In genomic region chr17:43834106-43834505, GRCh38 we compare ENCODE assay signal across 13 cellular contexts. TPM values are rescaled to one million over a fixed set of nuclear protein-coding genes. Genes with fewer than 3 reads are reported as not detected.
DNase-seq lines count a peak whose midpoint lies in the region; ATAC-seq and TF ChIP-seq lines count a peak whose summit lies in the region.
"Had no signal": no experiment of that assay in that cellular context is flagged by ENCODE, and none has a peak within 500 bp of the region (broad histone marks: within the 10 kb centered on the region; RNA-seq: fewer than 3 reads in every experiment).

No MANE protein-coding gene starts in this region.

- peak overlapping the region; percentile 80 for H3K4me3 Mint-ChIP-seq in progenitor cell of endocrine pancreas (ENCODE audit: low read depth)

- H3K4me3 ChIP-seq in SK-N-SH (ENCODE audit: low read depth in 2 of 2, low read length in 1 of 2) (no peak overlapping the region), epithelial cell of esophagus (ENCODE audit: low read length) (no peak overlapping the region), ascending aorta (no peak overlapping the region)

- no peaks in the 10 kb centered on the region for H3K9me2 ChIP-seq in SK-N-SH

- peaks cover 0 to 9% of the 10 kb centered on the region in 2 experiments; a peak in 1 of 4 replicates for H3K4me1 ChIP-seq in SK-N-SH (ENCODE audit: control insufficient read depth in 1 of 2, insufficient read depth in 2 of 2, low read depth in 1 of 2, low read length in 1 of 2)
- peaks cover 0 to 12% of the 10 kb centered on the region in 2 donors for H3K4me1 ChIP-seq in ascending aorta

- H3K36me3 ChIP-seq in SK-N-SH (replicated peaks in 1 of 2; ENCODE audit: control insufficient read depth in 1 of 2, insufficient read depth in 2 of 2, low read length in 1 of 2) (peaks cover 9 to 13% of the 10 kb centered on the region in 2 experiments), ascending aorta (peaks cover 10 to 12% of the 10 kb centered on the region in 2 donors)
- H3K36me3 ChIP-seq: adrenal gland, gastrocnemius medialis had no signal

- peaks cover 3% of the 10 kb centered on the region for H3F3A ChIP-seq in SK-N-SH (replicated peaks; ENCODE audit: insufficient read depth)

- WGBS in SK-N-SH (ENCODE audit: low lambda C conversion rate) = 68% methylated on average over 2 of the region's 2 CpGs

- peaks cover 18% of the 10 kb centered on the region for H3K4me1 Mint-ChIP-seq in progenitor cell of endocrine pancreas (ENCODE audit: low read depth)

- TF ChIP-seq CTCF in SK-N-SH (IDR thresholded peaks at IDR 0.05) = no peak
- no peak for TF ChIP-seq CTCF in epithelial cell of esophagus (IDR thresholded peaks at IDR 0.05; ENCODE audit: insufficient read depth, low read depth, low read length, missing control alignments)
- no peak for TF ChIP-seq CTCF in progenitor cell of endocrine pancreas (IDR thresholded peaks at IDR 0.05; ENCODE audit: unreplicated experiment)
- no peak for TF ChIP-seq CTCF in ascending aorta (IDR thresholded peaks at IDR 0.05)

- H3K9me3 Mint-ChIP-seq in progenitor cell of endocrine pancreas (ENCODE audit: low read depth) = peaks cover 5% of the 10 kb centered on the region

- no peak overlapping the region for H2AFZ ChIP-seq in SK-N-SH (ENCODE audit: low read depth)

- H3K27ac ChIP-seq in SK-N-SH (ENCODE audit: low read depth in 2 of 2, low read length in 1 of 2) (no peak overlapping the region), ascending aorta (no peak overlapping the region)
- H3K27ac ChIP-seq: gastrocnemius medialis had no signal

- TF ChIP-seq RAD21 in SK-N-SH (IDR thresholded peaks at IDR 0.05; ENCODE audit: low read length) = no peak

- peaks cover 5% of the 10 kb centered on the region for H3K36me3 Mint-ChIP-seq in progenitor cell of endocrine pancreas (ENCODE audit: insufficient read depth)

- intact Hi-C loops in ascending aorta (cut with DNase I) = no loop called here

- H3K9ac ChIP-seq in SK-N-SH = no peak overlapping the region

- TF ChIP-seq EP300 in SK-N-SH (IDR thresholded peaks at IDR 0.05; ENCODE audit: borderline replicate concordance in 1 of 2, low read depth in 1 of 2, low read length in 1 of 2) = no peak

- no peaks in the 10 kb centered on the region for H4K20me1 ChIP-seq in SK-N-SH (ENCODE audit: insufficient read depth)

- peaks cover 34% of the 10 kb centered on the region for H3K27me3 Mint-ChIP-seq in progenitor cell of endocrine pancreas

- no peak for ATAC-seq in SK-N-SH treated with all-trans-retinoic acid at 6 μM for 48 hours
- no peak for ATAC-seq in GM21576 (IDR thresholded peaks at IDR 0.05; ENCODE audit: unreplicated experiment)
- no peak for ATAC-seq in GM19452 (IDR thresholded peaks at IDR 0.05; ENCODE audit: unreplicated experiment)
- ATAC-seq: gastrocnemius medialis had no signal

- POLR2A ChIA-PET in SK-N-SH (lab: Yijun Ruan, JAX) = interaction anchor here (1.7 kb wide), 1 partner anchor 15 kb away, joined by 4 read pairs; no protein-coding TSS in a partner anchor

- H3K9me3 ChIP-seq in SK-N-SH (no peaks in the 10 kb centered on the region), ascending aorta (no peaks in the 10 kb centered on the region)
- H3K9me3 ChIP-seq: adrenal gland, gastrocnemius medialis had no signal

- H3K27me3 ChIP-seq in SK-N-SH (ENCODE audit: insufficient read depth) (no peaks in the 10 kb centered on the region), ascending aorta (no peaks in the 10 kb centered on the region)
- H3K27me3 ChIP-seq: gastrocnemius medialis had no signal

- DNase-seq in SK-N-SH = no peak
- peak; percentile 3 for DNase-seq in KBM-7
- peak; percentile 70 for DNase-seq in epithelial cell of esophagus (ENCODE audit: low read depth)
- DNase-seq in progenitor cell of endocrine pancreas (ENCODE audit: low spot score, unreplicated experiment) = no peak
- no peak for DNase-seq in ascending aorta (ENCODE audit: low spot score in 2 of 2)
- DNase-seq: activated CD4-positive, CD25-positive, alpha-beta regulatory T cell; adrenal gland; gastrocnemius medialis; stimulated activated CD4-positive, alpha-beta T cell treated with anti-CD3 and anti-CD28 coated beads, Interleukin-15, amount 100 ng/mL, for 24 hours had no signal

- in situ Hi-C loops in KBM-7 (cut with MboI; ENCODE audit: low pct_unique_long_range_greater_than_20kb, low sequenced_read_pairs) = no loop called here

- H3K4me2 ChIP-seq in SK-N-SH = 0 out of 2 replicates have a peak overlapping the region, but pooled peaks have one; percentile 93

- peaks cover 10% of the 10 kb centered on the region; the same call in 1 of the 2 replicates for H3K79me2 ChIP-seq in SK-N-SH (ENCODE audit: insufficient read depth)

- H3K27ac Mint-ChIP-seq in progenitor cell of endocrine pancreas = no peak overlapping the region

- CTCF ChIA-PET in SK-N-SH (lab: Yijun Ruan, JAX) = interaction anchor here (0.8 to 3.7 kb wide), 4 partner anchors 9 to 257 kb away, joined by 3 to 33 read pairs (median 3); partner anchors contain the start of gene CD300LG

TF ChIP-seq in SK-N-SH, 30 proteins besides CTCF, POLR2A, EP300 and RAD21:
- no peak for TF ChIP-seq RCOR1 (IDR thresholded peaks at IDR 0.05; ENCODE audit: low read length)
- TF ChIP-seq CHD2 (IDR thresholded peaks at IDR 0.05; ENCODE audit: low read length, partially characterized antibody) = no peak
- no peak for TF ChIP-seq MAX (IDR thresholded peaks at IDR 0.05; ENCODE audit: low read depth)
- TF ChIP-seq PBX3 (IDR thresholded peaks at IDR 0.05) = no peak

TF ChIP-seq in SK-N-SH treated with all-trans-retinoic acid at 6 μM for 48 hours, 23 proteins besides CTCF, POLR2A, EP300 and RAD21 (continues in another document):
- TF ChIP-seq RARB (CRISPR knock-in tag; IDR thresholded peaks at IDR 0.05) (no peak), SNAI2 (CRISPR knock-in tag; IDR thresholded peaks at IDR 0.05) (no peak), ISL1 (CRISPR knock-in tag; IDR thresholded peaks at IDR 0.05) (no peak), ZNF8 (CRISPR knock-in tag; IDR thresholded peaks at IDR 0.05) (no peak), ARNTL (CRISPR knock-in tag; IDR thresholded peaks at IDR 0.05; ENCODE audit: borderline replicate concordance, low read depth) (no peak), CSRNP3 (CRISPR knock-in tag; IDR thresholded peaks at IDR 0.05) (no peak), ESRRG (CRISPR knock-in tag; IDR thresholded peaks at IDR 0.05) (no peak), ZFP3 (CRISPR knock-in tag; IDR thresholded peaks at IDR 0.05) (no peak), ZFP30 (CRISPR knock-in tag; IDR thresholded peaks at IDR 0.05) (no peak), ZNF70 (CRISPR knock-in tag; IDR thresholded peaks at IDR 0.05) (no peak), TOX (CRISPR knock-in tag; IDR thresholded peaks at IDR 0.05; ENCODE audit: borderline replicate concordance) (no peak), BACH2 (CRISPR knock-in tag; IDR thresholded peaks at IDR 0.05; ENCODE audit: borderline replicate concordance) (no peak), PPARA (CRISPR knock-in tag; IDR thresholded peaks at IDR 0.05; ENCODE audit: borderline replicate concordance) (no peak), TCF4 (CRISPR knock-in tag; IDR thresholded peaks at IDR 0.05; ENCODE audit: borderline replicate concordance) (no peak)
- TF ChIP-seq, protein P1, sequence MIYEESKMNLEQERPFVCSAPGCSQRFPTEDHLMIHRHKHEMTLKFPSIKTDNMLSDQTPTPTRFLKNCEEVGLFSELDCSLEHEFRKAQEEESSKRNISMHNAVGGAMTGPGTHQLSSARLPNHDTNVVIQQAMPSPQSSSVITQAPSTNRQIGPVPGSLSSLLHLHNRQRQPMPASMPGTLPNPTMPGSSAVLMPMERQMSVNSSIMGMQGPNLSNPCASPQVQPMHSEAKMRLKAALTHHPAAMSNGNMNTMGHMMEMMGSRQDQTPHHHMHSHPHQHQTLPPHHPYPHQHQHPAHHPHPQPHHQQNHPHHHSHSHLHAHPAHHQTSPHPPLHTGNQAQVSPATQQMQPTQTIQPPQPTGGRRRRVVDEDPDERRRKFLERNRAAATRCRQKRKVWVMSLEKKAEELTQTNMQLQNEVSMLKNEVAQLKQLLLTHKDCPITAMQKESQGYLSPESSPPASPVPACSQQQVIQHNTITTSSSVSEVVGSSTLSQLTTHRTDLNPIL (CRISPR knock-in tag; IDR thresholded peaks at IDR 0.05; ENCODE audit: low read depth) = no peak

RNA-seq across cellular contexts. Expression of gene MPP3, which starts 1.2 kb away (rescaled TPM):
- polyA plus RNA-seq in SK-N-SH (2012; rRNA removed) = 12.5 and 14.1 TPM in 2 replicates
- 3.9 and 6.1 TPM in 2 replicates for polyA plus RNA-seq in SK-N-SH (2012; cell fraction: cytosol; rRNA removed)
- 77.4 and 80.4 TPM in 2 replicates for polyA plus RNA-seq in SK-N-SH (2012; cell fraction: nucleus; rRNA removed)
- total RNA-seq in progenitor cell of endocrine pancreas (12.6 and 13.2 TPM in 2 replicates), ascending aorta (37.0 TPM)

RNA-seq across cellular contexts. Expression of gene CD300LG, which starts 12.9 kb away (rescaled TPM):
- not detected in 2 replicates for polyA plus RNA-seq in SK-N-SH (2012; rRNA removed)
- not detected in 2 replicates for polyA plus RNA-seq in SK-N-SH (2012; cell fraction: cytosol; rRNA removed)
- polyA plus RNA-seq in SK-N-SH (2012; cell fraction: nucleus; rRNA removed) = not detected in 2 replicates
- total RNA-seq in progenitor cell of endocrine pancreas (not detected in 2 replicates), ascending aorta (45.9 TPM)
- polyA plus RNA-seq: BJ had no signal

RNA-seq across cellular contexts. Expression of gene CFAP97D1, which starts 53.9 kb away (rescaled TPM):
- polyA plus RNA-seq in SK-N-SH (2012; rRNA removed) = 0.02 TPM in 2 replicates
- polyA plus RNA-seq in SK-N-SH (2012; cell fraction: cytosol; rRNA removed) = 0.03 TPM in 1 of 2 replicates, not detected in the other
- 0.01 and 0.04 TPM in 2 replicates for polyA plus RNA-seq in SK-N-SH (2012; cell fraction: nucleus; rRNA removed)
- total RNA-seq in progenitor cell of endocrine pancreas (0.07 TPM in 1 of 2 replicates, not detected in the other), ascending aorta (not detected)
- total RNA-seq: gastrocnemius medialis had no signal
- polyA plus RNA-seq: adrenal gland, BJ had no signal

RNA-seq across cellular contexts. Expression of gene DUSP3, which starts 55.3 kb away (rescaled TPM):
- polyA plus RNA-seq in SK-N-SH (2012; rRNA removed) = 31.5 and 39.7 TPM in 2 replicates
- 28.3 and 29.9 TPM in 2 replicates for polyA plus RNA-seq in SK-N-SH (2012; cell fraction: cytosol; rRNA removed)
- 45.7 and 61.0 TPM in 2 replicates for polyA plus RNA-seq in SK-N-SH (2012; cell fraction: nucleus; rRNA removed)
- total RNA-seq in progenitor cell of endocrine pancreas = 58.0 and 58.3 TPM in 2 replicates
- 70.5 TPM for total RNA-seq in ascending aorta

Comparison
In these comparisons a context has a peak if more than half of its experiments do, and no peak if none do; other contexts are left out.
1. DNase-seq: peak in KBM-7 (single experiment) and epithelial cell of esophagus (single experiment); none in SK-N-SH (single experiment), progenitor cell of endocrine pancreas (single experiment) and ascending aorta (0 of 2).
2. RNA of gene CD300LG, which starts 12.9 kb away (total RNA-seq): 45.9 TPM in ascending aorta (single experiment); not detected in progenitor cell of endocrine pancreas; every median in the first group is over 10 times any median in the second.